In the genomic region with DNA sequence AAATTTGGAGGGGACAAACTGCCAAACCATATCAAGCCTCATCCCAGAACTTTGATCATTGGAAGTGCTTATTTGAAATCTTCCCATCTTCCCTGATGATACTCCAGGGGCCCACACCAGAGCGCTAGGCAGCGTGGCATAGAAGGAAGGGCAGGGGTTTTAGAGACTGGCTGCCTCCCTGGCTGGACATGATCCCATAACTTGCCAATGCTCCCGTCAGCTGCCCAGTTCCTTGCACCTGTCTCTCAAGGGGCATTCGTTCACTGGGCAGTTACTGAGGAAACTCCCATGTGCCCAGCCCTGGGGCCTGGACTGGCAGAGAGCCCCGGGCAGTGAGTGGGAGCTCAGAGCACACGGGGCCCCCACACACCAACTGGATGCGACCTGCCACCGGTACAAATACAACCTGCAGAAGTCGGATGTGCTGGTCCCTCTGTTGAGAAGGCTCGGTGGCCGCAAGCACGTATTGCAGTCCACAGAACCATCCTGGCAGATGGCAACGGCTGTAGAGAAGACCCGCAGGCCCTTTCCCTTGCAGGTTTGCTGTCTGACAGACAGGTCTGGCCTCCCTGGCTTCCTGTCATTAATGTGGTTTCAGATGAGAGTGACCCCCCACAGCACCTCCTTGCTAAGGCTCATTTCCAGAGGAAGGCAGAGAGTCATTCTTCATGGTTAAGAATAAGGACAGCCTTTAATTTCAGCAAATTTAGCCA, we compare ENCODE assay signal across 26 cellular contexts.
DNase-seq lines count a peak whose midpoint lies in the region; ATAC-seq, FAIRE-seq and TF ChIP-seq lines count a peak whose summit lies in the region.
"Had no signal": no experiment of that assay in that cellular context is flagged by ENCODE, and none has a peak within 500 bp of the region (broad histone marks: within the 10 kb centered on the region; RNA-seq: fewer than 3 reads in every experiment).

No MANE protein-coding gene starts in this region.

- POLR2A ChIA-PET in MCF 10A (lab: Yijun Ruan, JAX), result no interaction called here

- FAIRE-seq in urothelium cell line (lab: Jason Lieb, UNC), result no peak
- FAIRE-seq: small intestine had no signal

- intact Hi-C loops in breast epithelium (cut with DNase I; ENCODE audit: low total_unique reads) (no loop called here), MCF 10A (cut with micrococcal nuclease) (no loop called here)

- CTCF ChIA-PET in MCF 10A (lab: Yijun Ruan, JAX), result interaction anchor here (1.1 kb wide), 1 partner anchor 43 kb away, joined by 4 read pairs; no protein-coding TSS in a partner anchor

- H3K36me3 ChIP-seq in breast epithelium, result no peaks in the 10 kb centered on the region
- H3K36me3 ChIP-seq: brain microvascular endothelial cell, gastrocnemius medialis, thoracic aorta, vagina had no signal

- no peak overlapping the region for H3K4me3 Mint-ChIP-seq in MCF 10A (ENCODE audit: unreplicated experiment)
- no peak overlapping the region for H3K4me3 Mint-ChIP-seq in activated T-cell treated with anti-CD3 and anti-CD28 coated beads, Interleukin-2, amount 50 U/mL, for 4 hours
- H3K4me3 Mint-ChIP-seq: activated CD4-positive, alpha-beta T cell treated with anti-CD3 and anti-CD28 coated beads, Interleukin-2, amount 10 ng/mL, durations not matched to agents 7 days and 5 days; activated naive CD4-positive, alpha-beta T cell treated with anti-CD3 and anti-CD28 coated beads for 36 hours; CD4-positive, alpha-beta T cell had no signal

- H3K9me3 Mint-ChIP-seq in MCF 10A (ENCODE audit: unreplicated experiment), result no peaks in the 10 kb centered on the region
- H3K9me3 Mint-ChIP-seq in activated T-cell treated with anti-CD3 and anti-CD28 coated beads, Interleukin-2, amount 50 U/mL, for 4 hours, result no peaks in the 10 kb centered on the region
- H3K9me3 Mint-ChIP-seq: activated CD4-positive, alpha-beta T cell treated with anti-CD3 and anti-CD28 coated beads, Interleukin-2, amount 10 ng/mL, durations not matched to agents 7 days and 5 days; activated naive CD4-positive, alpha-beta T cell treated with anti-CD3 and anti-CD28 coated beads for 36 hours; CD4-positive, alpha-beta T cell had no signal

- TF ChIP-seq POLR2A in breast epithelium (IDR thresholded peaks at IDR 0.05), result no peak

- H3K4me3 ChIP-seq in breast epithelium, result no peak overlapping the region
- H3K4me3 ChIP-seq: dorsolateral prefrontal cortex, gastrocnemius medialis, hepatocyte, lung, SJCRH30, thoracic aorta, vagina had no signal

- no peaks in the 10 kb centered on the region for H3K9me3 ChIP-seq in breast epithelium
- H3K9me3 ChIP-seq: gastrocnemius medialis, SJCRH30, thoracic aorta, vagina had no signal

- H3K27ac Mint-ChIP-seq in MCF 10A (ENCODE audit: low read depth, unreplicated experiment), result no peak overlapping the region
- H3K27ac Mint-ChIP-seq: activated CD4-positive, alpha-beta T cell treated with anti-CD3 and anti-CD28 coated beads, Interleukin-2, amount 10 ng/mL, durations not matched to agents 7 days and 5 days; activated naive CD4-positive, alpha-beta T cell treated with anti-CD3 and anti-CD28 coated beads for 36 hours; CD4-positive, alpha-beta T cell had no signal

- BruUV-seq in MCF 10A (replicated peaks; lab: Mats Ljungman, UMichigan), result no TSS peak

- no peaks in the 10 kb centered on the region for H3K27me3 ChIP-seq in breast epithelium
- H3K27me3 ChIP-seq: brain microvascular endothelial cell, dorsolateral prefrontal cortex, gastrocnemius medialis, hepatocyte, SJCRH30, vagina had no signal

- H3K27ac ChIP-seq in breast epithelium (peak overlapping the region; percentile 22 to 23), angular gyrus (ENCODE audit: low read depth, low read length) (peak overlapping the region; percentile 14)
- H3K27ac ChIP-seq: brain microvascular endothelial cell, gastrocnemius medialis, hepatocyte, SJCRH30, thoracic aorta, vagina had no signal

- ATAC-seq in HG02610 (IDR thresholded peaks at IDR 0.05; ENCODE audit: unreplicated experiment) (no peak), GM19395 (IDR thresholded peaks at IDR 0.05; ENCODE audit: unreplicated experiment) (no peak)
- no peak for ATAC-seq in activated T-cell treated with anti-CD3 and anti-CD28 coated beads, Interleukin-2, amount 50 U/mL, for 4 hours
- ATAC-seq: gastrocnemius medialis; stimulated activated naive CD8-positive, alpha-beta T cell treated with anti-CD3 and anti-CD28 coated beads, Interleukin-15, Interleukin-2, amounts not matched to agents 100 U/mL and 50 U/mL, for 24 hours had no signal

- no peak for TF ChIP-seq CTCF in breast epithelium (IDR thresholded peaks at IDR 0.05)
- no peak for TF ChIP-seq CTCF in MCF 10A (IDR thresholded peaks at IDR 0.05; ENCODE audit: unreplicated experiment)

- DNase-seq in breast epithelium (ENCODE audit: low spot score in 2 of 2), result no peak
- DNase-seq in MCF 10A (ENCODE audit: unreplicated experiment), result no peak
- DNase-seq in mesenteric fat pad (ENCODE audit: low spot score), result peak; percentile 59
- DNase-seq in urothelium cell line (ENCODE audit: low spot score), result no peak
- no peak for DNase-seq in activated T-cell treated with anti-CD3 and anti-CD28 coated beads, Interleukin-2, amount 50 U/mL, for 4 hours
- DNase-seq: activated CD4-positive, alpha-beta T cell treated with anti-CD3 and anti-CD28 coated beads, Interleukin-2, amount 10 ng/mL, durations not matched to agents 7 days and 5 days; activated naive CD4-positive, alpha-beta T cell treated with anti-CD3 and anti-CD28 coated beads for 36 hours; brain microvascular endothelial cell; CD4-positive, alpha-beta T cell; dorsolateral prefrontal cortex; gastrocnemius medialis; KBM-7; MM.1S; NCI-H2029 treated with DMSO at 0.1 percent for 48 hours; NCI-H2227 treated with DMSO at 0.1 percent for 48 hours; NCI-H748 treated with DMSO at 0.1 percent for 48 hours; SJCRH30; small intestine; stimulated activated naive CD8-positive, alpha-beta T cell treated with anti-CD3 and anti-CD28 coated beads, Interleukin-15, Interleukin-2, amounts not matched to agents 100 U/mL and 50 U/mL, for 24 hours had no signal

- no peaks in the 10 kb centered on the region for H3K4me1 Mint-ChIP-seq in MCF 10A (ENCODE audit: insufficient read depth, unreplicated experiment)
- H3K4me1 Mint-ChIP-seq in activated T-cell treated with anti-CD3 and anti-CD28 coated beads, Interleukin-2, amount 50 U/mL, for 4 hours (ENCODE audit: low read depth), result peaks cover 4% of the 10 kb centered on the region

- no peaks in the 10 kb centered on the region for H3K36me3 Mint-ChIP-seq in MCF 10A (ENCODE audit: insufficient read depth, unreplicated experiment)
- H3K36me3 Mint-ChIP-seq in activated T-cell treated with anti-CD3 and anti-CD28 coated beads, Interleukin-2, amount 50 U/mL, for 4 hours (ENCODE audit: insufficient read depth), result peaks cover 1% of the 10 kb centered on the region

- H3K27me3 Mint-ChIP-seq in MCF 10A (ENCODE audit: insufficient read depth, unreplicated experiment), result no peaks in the 10 kb centered on the region
- H3K27me3 Mint-ChIP-seq in activated T-cell treated with anti-CD3 and anti-CD28 coated beads, Interleukin-2, amount 50 U/mL, for 4 hours (ENCODE audit: low read depth), result no peaks in the 10 kb centered on the region
- H3K27me3 Mint-ChIP-seq: activated CD4-positive, alpha-beta T cell treated with anti-CD3 and anti-CD28 coated beads, Interleukin-2, amount 10 ng/mL, durations not matched to agents 7 days and 5 days; CD4-positive, alpha-beta T cell had no signal

- no peaks in the 10 kb centered on the region for H3K4me1 ChIP-seq in breast epithelium
- H3K4me1 ChIP-seq: gastrocnemius medialis, SJCRH30, vagina had no signal
